ENCODE assay signal across 17 cellular contexts in genomic region chr12:19759229-19759628, GRCh38.
A peak's percentile ranks its signal among the peaks of the same experiment; 100 is the strongest.
DNase-seq lines count a peak whose midpoint lies in the region; ATAC-seq and TF ChIP-seq lines count a peak whose summit lies in the region.
"Had no signal": no experiment of that assay in that cellular context is flagged by ENCODE, and none has a peak within 500 bp of the region (broad histone marks: within the 10 kb centered on the region; RNA-seq: fewer than 3 reads in every experiment).

No MANE protein-coding gene starts in this region.

- H3K4me1 ChIP-seq in left lung, result no peaks in the 10 kb centered on the region

- no peaks in the 10 kb centered on the region for H3K9me3 ChIP-seq in left lung

- intact Hi-C loops in left lung (cut with DNase I), result no loop called here

- DNase-seq in EL, result peak; percentile 83
- peak; percentile 34 for DNase-seq in OCI-M1 (lab: John Stamatoyannopoulos, UW)
- DNase-seq in choroid plexus epithelial cell (ENCODE audit: low read depth), result peak; percentile 76
- peak; percentile 15 for DNase-seq in myocyte (ENCODE audit: low read depth)
- no peak for DNase-seq in left lung
- no peak for DNase-seq in NCI-H510A treated with DMSO at 0.1 percent for 48 hours (lab: John Stamatoyannopoulos, UW)
- no peak for DNase-seq in stimulated activated CD4-positive, alpha-beta T cell treated with anti-CD3 and anti-CD28 coated beads, Interleukin-4, amount 100 ng/mL, for 4 hours
- no peak for DNase-seq in NCI-H2196 (lab: John Stamatoyannopoulos, UW; ENCODE audit: unreplicated experiment)
- DNase-seq: activated CD4-positive, alpha-beta T cell treated with anti-CD3 and anti-CD28 coated beads for 36 hours; activated naive CD8-positive, alpha-beta T cell treated with anti-CD3 and anti-CD28 coated beads, Interleukin-2, amount 50 U/mL, for 24 hours; activated T-cell treated with anti-CD3 and anti-CD28 coated beads, Interleukin-2, amount 50 U/mL, for 1 hour; GDM1; head of caudate nucleus; PC-9; T-helper 17 cell had no signal

- H3K36me3 ChIP-seq in left lung, result no peaks in the 10 kb centered on the region

- H3K27ac ChIP-seq in left lung, result no peak overlapping the region
- H3K27ac ChIP-seq: HL-60, PC-9 had no signal

- H3K27me3 ChIP-seq in left lung, result no peaks in the 10 kb centered on the region

- ATAC-seq in left lung, result no peak
- ATAC-seq: activated CD4-positive, alpha-beta T cell treated with anti-CD3 and anti-CD28 coated beads for 36 hours; activated naive CD8-positive, alpha-beta T cell treated with anti-CD3 and anti-CD28 coated beads, Interleukin-2, amount 50 U/mL, for 24 hours; natural killer cell treated with Interleukin-12 subunit alpha and Interleukin-12 subunit beta and Interleukin-15 and Interleukin-18, amount 100 ng/mL, for 72 hours; T-helper 17 cell had no signal

- H3K4me3 ChIP-seq in choroid plexus epithelial cell (ENCODE audit: low read depth, low read length), result no peak overlapping the region
- no peak overlapping the region for H3K4me3 ChIP-seq in left lung
- H3K4me3 ChIP-seq: PC-9 had no signal

- TF ChIP-seq CTCF in choroid plexus epithelial cell (conservative IDR thresholded peaks at IDR 0.05; ENCODE audit: low read depth, low read length) (no peak), left lung (IDR thresholded peaks at IDR 0.05) (no peak)

Comparison
In these comparisons a context has a peak if more than half of its experiments do, and no peak if none do; other contexts are left out.
1. DNase-seq: peak in EL (single experiment), OCI-M1 (single experiment), choroid plexus epithelial cell (single experiment) and myocyte (single experiment); none in left lung (0 of 2), NCI-H510A treated with DMSO at 0.1 percent for 48 hours (single experiment), stimulated activated CD4-positive, alpha-beta T cell treated with anti-CD3 and anti-CD28 coated beads, Interleukin-4, amount 100 ng/mL, for 4 hours (0 of 2) and NCI-H2196 (single experiment).